Comparison of ENCODE assay signal across 2 cellular contexts in genomic region chr14:20461230-20462141, GRCh38.
TF ChIP-seq lines count a peak whose summit lies in the region.

Gene PIP4P1, minus strand, starts transcription at chr14:20461434. Its CDS starts 109 bp downstream, at chr14:20461325.

TF ChIP-seq in HCT116, 20 proteins besides CTCF, POLR2A, EP300 and RAD21 (continued from another document):
- TF ChIP-seq, protein P1, sequence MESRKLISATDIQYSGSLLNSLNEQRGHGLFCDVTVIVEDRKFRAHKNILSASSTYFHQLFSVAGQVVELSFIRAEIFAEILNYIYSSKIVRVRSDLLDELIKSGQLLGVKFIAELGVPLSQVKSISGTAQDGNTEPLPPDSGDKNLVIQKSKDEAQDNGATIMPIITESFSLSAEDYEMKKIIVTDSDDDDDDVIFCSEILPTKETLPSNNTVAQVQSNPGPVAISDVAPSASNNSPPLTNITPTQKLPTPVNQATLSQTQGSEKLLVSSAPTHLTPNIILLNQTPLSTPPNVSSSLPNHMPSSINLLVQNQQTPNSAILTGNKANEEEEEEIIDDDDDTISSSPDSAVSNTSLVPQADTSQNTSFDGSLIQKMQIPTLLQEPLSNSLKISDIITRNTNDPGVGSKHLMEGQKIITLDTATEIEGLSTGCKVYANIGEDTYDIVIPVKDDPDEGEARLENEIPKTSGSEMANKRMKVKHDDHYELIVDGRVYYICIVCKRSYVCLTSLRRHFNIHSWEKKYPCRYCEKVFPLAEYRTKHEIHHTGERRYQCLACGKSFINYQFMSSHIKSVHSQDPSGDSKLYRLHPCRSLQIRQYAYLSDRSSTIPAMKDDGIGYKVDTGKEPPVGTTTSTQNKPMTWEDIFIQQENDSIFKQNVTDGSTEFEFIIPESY (IDR thresholded peaks at IDR 0.05; ENCODE audit: extremely low read depth, insufficient replicate concordance, low read length): peak; percentile 20
- TF ChIP-seq CBX3 (IDR thresholded peaks at IDR 0.05; ENCODE audit: low read depth) (no peak), EZH2 (IDR thresholded peaks at IDR 0.05) (no peak), EZH2phosphoT487 (IDR thresholded peaks at IDR 0.05; ENCODE audit: borderline replicate concordance) (no peak), FOSL1 (IDR thresholded peaks at IDR 0.05; ENCODE audit: low read depth) (no peak), SRF (IDR thresholded peaks at IDR 0.05; ENCODE audit: low read depth) (no peak), MAX (IDR thresholded peaks at IDR 0.05) (peak; percentile 96), ZNF274 (IDR thresholded peaks at IDR 0.05; ENCODE audit: low read depth, low read length) (no peak), ZFX (IDR thresholded peaks at IDR 0.05) (peak; percentile 12)
- TF ChIP-seq, protein P2, sequence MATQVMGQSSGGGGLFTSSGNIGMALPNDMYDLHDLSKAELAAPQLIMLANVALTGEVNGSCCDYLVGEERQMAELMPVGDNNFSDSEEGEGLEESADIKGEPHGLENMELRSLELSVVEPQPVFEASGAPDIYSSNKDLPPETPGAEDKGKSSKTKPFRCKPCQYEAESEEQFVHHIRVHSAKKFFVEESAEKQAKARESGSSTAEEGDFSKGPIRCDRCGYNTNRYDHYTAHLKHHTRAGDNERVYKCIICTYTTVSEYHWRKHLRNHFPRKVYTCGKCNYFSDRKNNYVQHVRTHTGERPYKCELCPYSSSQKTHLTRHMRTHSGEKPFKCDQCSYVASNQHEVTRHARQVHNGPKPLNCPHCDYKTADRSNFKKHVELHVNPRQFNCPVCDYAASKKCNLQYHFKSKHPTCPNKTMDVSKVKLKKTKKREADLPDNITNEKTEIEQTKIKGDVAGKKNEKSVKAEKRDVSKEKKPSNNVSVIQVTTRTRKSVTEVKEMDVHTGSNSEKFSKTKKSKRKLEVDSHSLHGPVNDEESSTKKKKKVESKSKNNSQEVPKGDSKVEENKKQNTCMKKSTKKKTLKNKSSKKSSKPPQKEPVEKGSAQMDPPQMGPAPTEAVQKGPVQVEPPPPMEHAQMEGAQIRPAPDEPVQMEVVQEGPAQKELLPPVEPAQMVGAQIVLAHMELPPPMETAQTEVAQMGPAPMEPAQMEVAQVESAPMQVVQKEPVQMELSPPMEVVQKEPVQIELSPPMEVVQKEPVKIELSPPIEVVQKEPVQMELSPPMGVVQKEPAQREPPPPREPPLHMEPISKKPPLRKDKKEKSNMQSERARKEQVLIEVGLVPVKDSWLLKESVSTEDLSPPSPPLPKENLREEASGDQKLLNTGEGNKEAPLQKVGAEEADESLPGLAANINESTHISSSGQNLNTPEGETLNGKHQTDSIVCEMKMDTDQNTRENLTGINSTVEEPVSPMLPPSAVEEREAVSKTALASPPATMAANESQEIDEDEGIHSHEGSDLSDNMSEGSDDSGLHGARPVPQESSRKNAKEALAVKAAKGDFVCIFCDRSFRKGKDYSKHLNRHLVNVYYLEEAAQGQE (IDR thresholded peaks at IDR 0.05; ENCODE audit: low read depth): no peak
TF ChIP-seq in HCT116: peak in this region for 6.

TF ChIP-seq in neural cell, 6 proteins besides CTCF, POLR2A, EP300 and RAD21 (continued from another document):
- TF ChIP-seq, protein P2 (IDR thresholded peaks at IDR 0.05; ENCODE audit: borderline replicate concordance): peak; percentile 63
- TF ChIP-seq SMC3 (conservative IDR thresholded peaks at IDR 0.05; ENCODE audit: poor library complexity): no peak
